ENCODE assay signal across 1 cellular context in the genomic region with DNA sequence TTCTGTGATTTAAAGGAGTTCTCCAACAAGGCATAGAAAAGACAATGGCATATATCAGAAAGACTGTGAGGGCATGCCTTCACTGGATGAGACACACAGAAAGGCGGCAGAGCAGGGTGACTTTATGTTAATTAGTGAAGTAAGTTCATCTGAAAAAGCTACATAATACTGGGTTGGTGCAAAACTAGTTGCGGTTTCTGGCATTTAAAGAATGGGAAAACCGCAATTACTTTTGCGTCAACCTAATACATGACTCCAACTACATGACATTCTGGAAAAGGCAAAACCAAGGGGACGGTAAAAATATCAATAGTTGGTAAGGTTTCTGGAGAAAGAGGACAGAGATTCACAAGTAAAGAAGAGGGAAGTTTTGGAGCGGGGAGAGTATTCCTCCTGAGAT.
TF ChIP-seq lines count a peak whose summit lies in the region.

No MANE protein-coding gene starts in this region.

TF ChIP-seq in HepG2, 621 proteins besides CTCF, POLR2A, EP300 and RAD21:
- TF ChIP-seq PRMT3 (CRISPR knock-in tag; IDR thresholded peaks at IDR 0.05; ENCODE audit: borderline replicate concordance, low read depth) (no peak), CREB1 (IDR thresholded peaks at IDR 0.05) (no peak), CREB1 (CRISPR knock-in tag; IDR thresholded peaks at IDR 0.05) (no peak), MIXL1 (CRISPR knock-in tag; IDR thresholded peaks at IDR 0.05) (no peak)
- TF ChIP-seq, protein P1, sequence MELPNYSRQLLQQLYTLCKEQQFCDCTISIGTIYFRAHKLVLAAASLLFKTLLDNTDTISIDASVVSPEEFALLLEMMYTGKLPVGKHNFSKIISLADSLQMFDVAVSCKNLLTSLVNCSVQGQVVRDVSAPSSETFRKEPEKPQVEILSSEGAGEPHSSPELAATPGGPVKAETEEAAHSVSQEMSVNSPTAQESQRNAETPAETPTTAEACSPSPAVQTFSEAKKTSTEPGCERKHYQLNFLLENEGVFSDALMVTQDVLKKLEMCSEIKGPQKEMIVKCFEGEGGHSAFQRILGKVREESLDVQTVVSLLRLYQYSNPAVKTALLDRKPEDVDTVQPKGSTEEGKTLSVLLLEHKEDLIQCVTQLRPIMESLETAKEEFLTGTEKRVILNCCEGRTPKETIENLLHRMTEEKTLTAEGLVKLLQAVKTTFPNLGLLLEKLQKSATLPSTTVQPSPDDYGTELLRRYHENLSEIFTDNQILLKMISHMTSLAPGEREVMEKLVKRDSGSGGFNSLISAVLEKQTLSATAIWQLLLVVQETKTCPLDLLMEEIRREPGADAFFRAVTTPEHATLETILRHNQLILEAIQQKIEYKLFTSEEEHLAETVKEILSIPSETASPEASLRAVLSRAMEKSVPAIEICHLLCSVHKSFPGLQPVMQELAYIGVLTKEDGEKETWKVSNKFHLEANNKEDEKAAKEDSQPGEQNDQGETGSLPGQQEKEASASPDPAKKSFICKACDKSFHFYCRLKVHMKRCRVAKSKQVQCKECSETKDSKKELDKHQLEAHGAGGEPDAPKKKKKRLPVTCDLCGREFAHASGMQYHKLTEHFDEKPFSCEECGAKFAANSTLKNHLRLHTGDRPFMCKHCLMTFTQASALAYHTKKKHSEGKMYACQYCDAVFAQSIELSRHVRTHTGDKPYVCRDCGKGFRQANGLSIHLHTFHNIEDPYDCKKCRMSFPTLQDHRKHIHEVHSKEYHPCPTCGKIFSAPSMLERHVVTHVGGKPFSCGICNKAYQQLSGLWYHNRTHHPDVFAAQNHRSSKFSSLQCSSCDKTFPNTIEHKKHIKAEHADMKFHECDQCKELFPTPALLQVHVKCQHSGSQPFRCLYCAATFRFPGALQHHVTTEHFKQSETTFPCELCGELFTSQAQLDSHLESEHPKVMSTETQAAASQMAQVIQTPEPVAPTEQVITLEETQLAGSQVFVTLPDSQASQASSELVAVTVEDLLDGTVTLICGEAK (IDR thresholded peaks at IDR 0.05), result peak; percentile 76
- TF ChIP-seq, protein P1 (CRISPR knock-in tag; IDR thresholded peaks at IDR 0.05), result no peak
